In the genomic region with DNA sequence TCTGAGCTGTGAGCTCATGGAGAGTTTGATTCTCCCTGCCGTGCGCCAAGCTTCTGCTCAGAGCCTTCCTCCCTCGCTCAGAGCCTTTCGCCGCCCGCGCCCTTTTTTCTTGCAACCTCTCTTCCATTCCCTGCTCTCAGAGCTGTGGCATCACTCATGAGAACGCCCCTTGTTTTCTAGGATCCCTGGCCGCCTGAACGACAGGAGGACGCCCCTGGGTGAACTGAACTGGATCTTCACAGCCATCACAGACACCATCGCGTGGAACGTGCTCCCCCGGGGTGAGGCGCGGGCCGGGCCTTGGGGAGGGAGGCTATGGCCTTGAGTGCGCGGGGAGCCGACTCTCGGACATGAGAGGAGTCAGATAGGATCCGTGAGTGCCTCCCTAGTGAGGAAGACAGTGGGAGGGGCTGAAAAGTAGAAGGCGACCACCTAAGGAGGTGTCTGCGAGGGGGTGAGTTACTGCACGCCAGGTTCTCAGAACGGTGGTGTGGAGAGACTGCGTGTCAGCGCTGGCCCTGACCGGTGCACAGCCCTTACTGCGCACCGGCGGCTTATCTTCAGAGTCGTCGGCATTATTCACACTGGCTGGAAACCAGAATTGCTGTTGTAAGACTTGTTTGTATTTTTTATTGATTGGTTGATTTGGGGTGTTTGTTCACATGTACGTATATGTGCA, we compare ENCODE assay signal across 23 cellular contexts.
DNase-seq lines count a peak whose midpoint lies in the region; ATAC-seq and TF ChIP-seq lines count a peak whose summit lies in the region.
"Had no signal": no experiment of that assay in that cellular context is flagged by ENCODE, and none has a peak within 500 bp of the region (broad histone marks: within the 10 kb centered on the region; RNA-seq: fewer than 3 reads in every experiment).

No MANE protein-coding gene starts in this region.

- no peak overlapping the region for H2BK15ac ChIP-seq in IMR-90 (ENCODE audit: low read depth, low read length)

- no peaks in the 10 kb centered on the region for H3K9me3 Mint-ChIP-seq in activated T-cell treated with anti-CD3 and anti-CD28 coated beads, Interleukin-2, amount 50 U/mL, for 24 hours
- H3K9me3 Mint-ChIP-seq in activated T-cell treated with anti-CD3 and anti-CD28 coated beads, Interleukin-2, amount 50 U/mL, for 4 hours: no peaks in the 10 kb centered on the region
- no peaks in the 10 kb centered on the region for H3K9me3 Mint-ChIP-seq in endothelial cell (ENCODE audit: unreplicated experiment)
- H3K9me3 Mint-ChIP-seq in activated T-helper 1 cell treated with anti-CD3 and anti-CD28 coated beads, Interleukin-12 subunit alpha, Interleukin-12 subunit beta, Interleukin-2, Interleukin-4 antibody, amounts not matched to agents 30 ng/mL and 10 ng/mL and 1 ng/mL, durations not matched to agents 14 hours and 24 hours and 36 hours: peaks cover 4% of the 10 kb centered on the region
- H3K9me3 Mint-ChIP-seq: activated naive CD4-positive, alpha-beta T cell treated with anti-CD3 and anti-CD28 coated beads for 36 hours; CD8-positive, alpha-beta memory T cell; central memory CD8-positive, alpha-beta T cell had no signal

- H3K27ac ChIP-seq in IMR-90 (ENCODE audit: insufficient read depth, low read length) (no peak overlapping the region), smooth muscle cell (ENCODE audit: low read depth) (peak overlapping the region; percentile 92), testis (no peak overlapping the region), uterus (no peak overlapping the region)
- H3K27ac ChIP-seq: A549, SK-N-MC had no signal

- H3K4me2 ChIP-seq in IMR-90 (ENCODE audit: low read depth, low read length) (no peak overlapping the region), smooth muscle cell (peak overlapping the region; percentile 70)
- H3K4me2 ChIP-seq: A549 had no signal

- H3K9ac ChIP-seq in IMR-90 (ENCODE audit: low read depth, low read length) (no peak overlapping the region), smooth muscle cell (ENCODE audit: low read depth) (peak overlapping the region; percentile 38)

- H3F3A ChIP-seq in smooth muscle cell (ENCODE audit: low read depth): peaks cover 6% of the 10 kb centered on the region

- H3K23ac ChIP-seq in IMR-90 (ENCODE audit: low read depth, low read length): no peak overlapping the region

- DNase-seq in activated T-cell treated with anti-CD3 and anti-CD28 coated beads, Interleukin-2, amount 50 U/mL, for 24 hours: no peak
- DNase-seq in activated T-cell treated with anti-CD3 and anti-CD28 coated beads, Interleukin-2, amount 50 U/mL, for 4 hours: no peak
- no peak for DNase-seq in IMR-90
- DNase-seq in endothelial cell (ENCODE audit: low spot score): no peak
- no peak for DNase-seq in smooth muscle cell (lab: John Stamatoyannopoulos, UW; ENCODE audit: unreplicated experiment)
- DNase-seq in testis: no peak
- DNase-seq in activated T-helper 1 cell treated with anti-CD3 and anti-CD28 coated beads, Interleukin-12 subunit alpha, Interleukin-12 subunit beta, Interleukin-2, Interleukin-4 antibody, amounts not matched to agents 30 ng/mL and 10 ng/mL and 1 ng/mL, durations not matched to agents 14 hours and 24 hours and 36 hours (ENCODE audit: low spot score): no peak
- DNase-seq in uterus: no peak
- DNase-seq: activated CD4-positive, alpha-beta T cell treated with anti-CD3 and anti-CD28 coated beads, Interleukin-2, amount 50 U/mL, for 48 hours; activated naive CD4-positive, alpha-beta T cell treated with anti-CD3 and anti-CD28 coated beads for 36 hours; CD8-positive, alpha-beta memory T cell; DMS53; islet precursor cell; NCI-H1092 treated with DMSO at 0.1 percent for 48 hours; NCI-H2081 treated with DMSO at 0.1 percent for 48 hours; NCI-H345; NCI-H748 treated with DMSO at 0.1 percent for 48 hours; stimulated activated CD4-positive, alpha-beta T cell treated with anti-CD3 and anti-CD28 coated beads, Interleukin-1b, Interleukin-23, amount 100 ng/mL, for 48 hours had no signal

- no peak for ATAC-seq in activated T-cell treated with anti-CD3 and anti-CD28 coated beads, Interleukin-2, amount 50 U/mL, for 4 hours
- no peak for ATAC-seq in IMR-90 (ENCODE audit: low read depth)
- ATAC-seq: A549 had no signal

- H3K14ac ChIP-seq in IMR-90 (replicated peaks; ENCODE audit: low read depth, low read length): no peak overlapping the region

- TF ChIP-seq POLR2A in IMR-90 (IDR thresholded peaks at IDR 0.05; ENCODE audit: low read depth, low read length): no peak
- no peak for TF ChIP-seq POLR2A in testis (IDR thresholded peaks at IDR 0.05)
- no peak for TF ChIP-seq POLR2A in uterus (IDR thresholded peaks at IDR 0.05)

- peak overlapping the region; percentile 7 for H3K27ac Mint-ChIP-seq in activated T-cell treated with anti-CD3 and anti-CD28 coated beads, Interleukin-2, amount 50 U/mL, for 24 hours
- H3K27ac Mint-ChIP-seq in endothelial cell (ENCODE audit: unreplicated experiment): peak overlapping the region; percentile 11
- no peak overlapping the region for H3K27ac Mint-ChIP-seq in activated T-helper 1 cell treated with anti-CD3 and anti-CD28 coated beads, Interleukin-12 subunit alpha, Interleukin-12 subunit beta, Interleukin-2, Interleukin-4 antibody, amounts not matched to agents 30 ng/mL and 10 ng/mL and 1 ng/mL, durations not matched to agents 14 hours and 24 hours and 36 hours

- H3K79me2 ChIP-seq in smooth muscle cell (ENCODE audit: low read depth): no peaks in the 10 kb centered on the region

- no peak overlapping the region for H4K8ac ChIP-seq in IMR-90 (ENCODE audit: low read depth in 2 of 2, low read length in 2 of 2)

- TF ChIP-seq CTCF in IMR-90 (conservative IDR thresholded peaks at IDR 0.05; ENCODE audit: low read depth, low read length) (no peak), endothelial cell (IDR thresholded peaks at IDR 0.05; ENCODE audit: unreplicated experiment) (no peak), smooth muscle cell (IDR thresholded peaks at IDR 0.05; ENCODE audit: borderline replicate concordance, insufficient read depth, poor library complexity, severe bottlenecking) (no peak), testis (IDR thresholded peaks at IDR 0.05) (no peak), uterus (IDR thresholded peaks at IDR 0.05) (no peak)

- H2AFZ ChIP-seq in IMR-90 (replicated peaks; ENCODE audit: low read length, poor library complexity): no peak overlapping the region
- no peak overlapping the region for H2AFZ ChIP-seq in smooth muscle cell (ENCODE audit: low read depth)

- H3K79me1 ChIP-seq in IMR-90 (ENCODE audit: low read depth in 1 of 2, low read length in 2 of 2): peaks cover 23 to 60% of the 10 kb centered on the region in 2 experiments

- peaks cover 7% of the 10 kb centered on the region for H3K36me3 ChIP-seq in IMR-90 (ENCODE audit: control insufficient read depth, insufficient read depth, low read length)
- H3K36me3 ChIP-seq in smooth muscle cell (ENCODE audit: low read depth): no peaks in the 10 kb centered on the region
- H3K36me3 ChIP-seq in testis (ENCODE audit: low read depth, missing control alignments): no peaks in the 10 kb centered on the region
- H3K36me3 ChIP-seq in uterus: no peaks in the 10 kb centered on the region
- H3K36me3 ChIP-seq: neutrophil had no signal

- H3K4me1 ChIP-seq in IMR-90 (ENCODE audit: control insufficient read depth, insufficient read depth, low read length): peaks cover 17% of the 10 kb centered on the region
- H3K4me1 ChIP-seq in smooth muscle cell (ENCODE audit: low read depth): peaks cover under 1% of the 10 kb centered on the region
- H3K4me1 ChIP-seq in testis: no peaks in the 10 kb centered on the region
- no peaks in the 10 kb centered on the region for H3K4me1 ChIP-seq in uterus

- no peaks in the 10 kb centered on the region for H4K20me1 ChIP-seq in IMR-90 (ENCODE audit: insufficient read depth, low read length)
- H4K20me1 ChIP-seq in smooth muscle cell (ENCODE audit: low read depth): no peaks in the 10 kb centered on the region

- no peak overlapping the region for H3K56ac ChIP-seq in IMR-90 (ENCODE audit: extremely low read depth, insufficient read depth, low read length)

- no peaks in the 10 kb centered on the region for H3K9me3 ChIP-seq in IMR-90 (ENCODE audit: control insufficient read depth, insufficient read depth, low read length)
- H3K9me3 ChIP-seq in smooth muscle cell (replicated peaks; ENCODE audit: low read depth): no peaks in the 10 kb centered on the region
- H3K9me3 ChIP-seq in testis: no peaks in the 10 kb centered on the region
- no peaks in the 10 kb centered on the region for H3K9me3 ChIP-seq in uterus
- H3K9me3 ChIP-seq: A549, neutrophil had no signal

- no peak overlapping the region for H2AK5ac ChIP-seq in IMR-90 (ENCODE audit: low read depth, low read length)

- H4K5ac ChIP-seq in IMR-90 (ENCODE audit: low read depth, low read length): no peak overlapping the region

- intact Hi-C loops in IMR-90 (cut with micrococcal nuclease): no loop called here
- intact Hi-C loops in testis (cut with DNase I; ENCODE audit: low total_unique reads): no loop called here
- intact Hi-C loops in activated T-helper 1 cell treated with anti-CD3 and anti-CD28 coated beads, Interleukin-12 subunit alpha, Interleukin-12 subunit beta, Interleukin-2, Interleukin-4 antibody, amounts not matched to agents 30 ng/mL and 10 ng/mL and 1 ng/mL, durations not matched to agents 14 hours and 24 hours and 36 hours (cut with micrococcal nuclease): no loop called here
- intact Hi-C loops in uterus (cut with DNase I; ENCODE audit: low total_unique reads): no loop called here

- H3K27me3 ChIP-seq in IMR-90 (ENCODE audit: control insufficient read depth, insufficient read depth, low read length) (no peaks in the 10 kb centered on the region), smooth muscle cell (ENCODE audit: low read depth) (no peaks in the 10 kb centered on the region), testis (no peaks in the 10 kb centered on the region), uterus (no peaks in the 10 kb centered on the region)
- H3K27me3 ChIP-seq: neutrophil had no signal

- CTCF ChIA-PET in IMR-90 (lab: Yijun Ruan, JAX): no interaction called here

- no peak overlapping the region for H2BK5ac ChIP-seq in IMR-90 (ENCODE audit: low read depth, low read length, poor library complexity, severe bottlenecking)

- dilution Hi-C loops in IMR-90 (cut with HindIII; ENCODE audit: low sequenced_read_pairs, unreplicated experiment): no loop called here

- H2BK20ac ChIP-seq in IMR-90 (ENCODE audit: low read depth, low read length): no peak overlapping the region

- no peak overlapping the region for H3K4me3 Mint-ChIP-seq in activated T-cell treated with anti-CD3 and anti-CD28 coated beads, Interleukin-2, amount 50 U/mL, for 24 hours
- H3K4me3 Mint-ChIP-seq in activated T-cell treated with anti-CD3 and anti-CD28 coated beads, Interleukin-2, amount 50 U/mL, for 4 hours: no peak overlapping the region
- H3K4me3 Mint-ChIP-seq in endothelial cell (ENCODE audit: unreplicated experiment): peak overlapping the region; percentile 42
- no peak overlapping the region for H3K4me3 Mint-ChIP-seq in activated T-helper 1 cell treated with anti-CD3 and anti-CD28 coated beads, Interleukin-12 subunit alpha, Interleukin-12 subunit beta, Interleukin-2, Interleukin-4 antibody, amounts not matched to agents 30 ng/mL and 10 ng/mL and 1 ng/mL, durations not matched to agents 14 hours and 24 hours and 36 hours
- H3K4me3 Mint-ChIP-seq: activated naive CD4-positive, alpha-beta T cell treated with anti-CD3 and anti-CD28 coated beads for 36 hours; CD8-positive, alpha-beta memory T cell; central memory CD8-positive, alpha-beta T cell had no signal

- H3K18ac ChIP-seq in IMR-90 (ENCODE audit: low read depth, low read length): no peak overlapping the region

- no peak overlapping the region for H2AK9ac ChIP-seq in IMR-90 (replicated peaks; ENCODE audit: low read depth, low read length, poor library complexity)

- WGBS in IMR-90 (ENCODE audit: extremely low coverage in 2 of 2, insufficient read length in 1 of 2), 2 experiments: 99% methylated on average over 13 of the region's 36 CpGs; no CpG with 5 or more reads in 1 of the 2 experiments
- 91% methylated on average over 36 of the region's 36 CpGs for WGBS in smooth muscle cell (ENCODE audit: low lambda C conversion rate)
- WGBS in testis, 2 donors: 64 to 80% methylated on average over 18 to 36 of the region's 36 CpGs

- no peak overlapping the region for H3K4me3 ChIP-seq in IMR-90 (ENCODE audit: insufficient read depth, low read depth, low read length)
- no peak overlapping the region for H3K4me3 ChIP-seq in smooth muscle cell
- H3K4me3 ChIP-seq in testis: no peak overlapping the region
- no peak overlapping the region for H3K4me3 ChIP-seq in uterus
- H3K4me3 ChIP-seq: A549, lung, SK-N-MC had no signal

- H3K4me1 Mint-ChIP-seq in activated T-cell treated with anti-CD3 and anti-CD28 coated beads, Interleukin-2, amount 50 U/mL, for 24 hours (ENCODE audit: low read depth): peaks cover 46% of the 10 kb centered on the region
- peaks cover 36% of the 10 kb centered on the region for H3K4me1 Mint-ChIP-seq in activated T-cell treated with anti-CD3 and anti-CD28 coated beads, Interleukin-2, amount 50 U/mL, for 4 hours (ENCODE audit: low read depth)
- H3K4me1 Mint-ChIP-seq in endothelial cell (ENCODE audit: unreplicated experiment): peaks cover 4% of the 10 kb centered on the region
- peaks cover 64% of the 10 kb centered on the region for H3K4me1 Mint-ChIP-seq in activated T-helper 1 cell treated with anti-CD3 and anti-CD28 coated beads, Interleukin-12 subunit alpha, Interleukin-12 subunit beta, Interleukin-2, Interleukin-4 antibody, amounts not matched to agents 30 ng/mL and 10 ng/mL and 1 ng/mL, durations not matched to agents 14 hours and 24 hours and 36 hours (ENCODE audit: low read depth)

- H3K4ac ChIP-seq in IMR-90 (ENCODE audit: low read depth, low read length): no peak overlapping the region

- no peak overlapping the region for H2BK120ac ChIP-seq in IMR-90 (ENCODE audit: low read depth, low read length)

- H4K91ac ChIP-seq in IMR-90 (ENCODE audit: insufficient read depth, low read depth, low read length): peak overlapping the region; percentile 16; the same call in 1 of the 2 replicates

- no peaks in the 10 kb centered on the region for H3K27me3 Mint-ChIP-seq in activated T-cell treated with anti-CD3 and anti-CD28 coated beads, Interleukin-2, amount 50 U/mL, for 24 hours
- no peaks in the 10 kb centered on the region for H3K27me3 Mint-ChIP-seq in activated T-cell treated with anti-CD3 and anti-CD28 coated beads, Interleukin-2, amount 50 U/mL, for 4 hours (ENCODE audit: low read depth)
- peaks cover 1% of the 10 kb centered on the region for H3K27me3 Mint-ChIP-seq in endothelial cell (ENCODE audit: unreplicated experiment)
- H3K27me3 Mint-ChIP-seq in activated T-helper 1 cell treated with anti-CD3 and anti-CD28 coated beads, Interleukin-12 subunit alpha, Interleukin-12 subunit beta, Interleukin-2, Interleukin-4 antibody, amounts not matched to agents 30 ng/mL and 10 ng/mL and 1 ng/mL, durations not matched to agents 14 hours and 24 hours and 36 hours (ENCODE audit: insufficient read depth): no peaks in the 10 kb centered on the region
- H3K27me3 Mint-ChIP-seq: CD8-positive, alpha-beta memory T cell; central memory CD8-positive, alpha-beta T cell had no signal

- H3K9me1 ChIP-seq in IMR-90 (ENCODE audit: insufficient read depth, low read length): peaks cover 12% of the 10 kb centered on the region

- peaks cover 73% of the 10 kb centered on the region for H3K36me3 Mint-ChIP-seq in activated T-cell treated with anti-CD3 and anti-CD28 coated beads, Interleukin-2, amount 50 U/mL, for 24 hours (ENCODE audit: low read depth)
- H3K36me3 Mint-ChIP-seq in activated T-cell treated with anti-CD3 and anti-CD28 coated beads, Interleukin-2, amount 50 U/mL, for 4 hours (ENCODE audit: insufficient read depth): peaks cover 36% of the 10 kb centered on the region
- H3K36me3 Mint-ChIP-seq in endothelial cell (ENCODE audit: low read depth, unreplicated experiment): peaks cover 4% of the 10 kb centered on the region
- peaks cover 39% of the 10 kb centered on the region for H3K36me3 Mint-ChIP-seq in activated T-helper 1 cell treated with anti-CD3 and anti-CD28 coated beads, Interleukin-12 subunit alpha, Interleukin-12 subunit beta, Interleukin-2, Interleukin-4 antibody, amounts not matched to agents 30 ng/mL and 10 ng/mL and 1 ng/mL, durations not matched to agents 14 hours and 24 hours and 36 hours (ENCODE audit: low read depth)

- POLR2A ChIA-PET in IMR-90 (lab: Charles Lee; ENCODE audit: unreplicated experiment): no interaction called here

- no TSS peak for BruUV-seq in IMR-90 (replicated peaks; lab: Mats Ljungman, UMichigan)

- no peak for TF ChIP-seq RAD21 in IMR-90 (IDR thresholded peaks at IDR 0.05; ENCODE audit: low read length)

- in situ Hi-C loops in IMR-90 (cut with MboI; ENCODE audit: low sequenced_read_pairs): no loop called here
